In the genomic region with DNA sequence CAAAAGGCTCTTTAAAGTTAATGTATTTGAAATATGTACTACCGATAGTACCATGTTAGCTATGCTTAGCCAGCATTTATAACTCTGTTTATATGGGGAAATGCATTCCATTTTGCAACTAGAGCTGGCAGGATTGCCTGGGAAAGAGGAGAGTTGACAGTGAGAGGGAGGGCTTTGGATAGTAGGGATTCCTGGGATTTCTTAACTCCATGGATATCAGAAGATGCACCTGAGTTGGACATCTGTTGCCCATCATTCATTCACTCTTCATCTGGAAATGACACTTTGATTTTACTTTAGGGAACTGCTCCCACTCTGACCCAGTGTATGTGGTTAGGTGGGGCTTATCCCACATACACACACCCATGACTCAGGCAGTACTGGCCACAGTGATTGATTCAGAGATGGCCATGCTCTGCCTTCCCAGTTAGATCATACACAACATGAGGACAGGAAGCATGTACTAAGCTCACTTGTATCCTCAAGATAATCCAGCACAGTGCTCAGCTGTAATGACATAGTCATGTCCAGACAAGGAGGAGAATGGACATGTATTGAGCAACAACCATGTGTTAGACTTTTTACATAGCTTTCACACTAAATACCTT, we compare ENCODE assay signal across 14 cellular contexts.
DNase-seq lines count a peak whose midpoint lies in the region; ATAC-seq and TF ChIP-seq lines count a peak whose summit lies in the region.
"Had no signal": no experiment of that assay in that cellular context is flagged by ENCODE, and none has a peak within 500 bp of the region (broad histone marks: within the 10 kb centered on the region; RNA-seq: fewer than 3 reads in every experiment).

No MANE protein-coding gene starts in this region.

- no peaks in the 10 kb centered on the region for H3K27me3 ChIP-seq in GM23338 (ENCODE audit: insufficient read depth)
- no peaks in the 10 kb centered on the region for H3K27me3 ChIP-seq in RWPE2 (ENCODE audit: insufficient read depth, poor library complexity, severe bottlenecking)
- H3K27me3 ChIP-seq in vagina = no peaks in the 10 kb centered on the region

- H3K9me3 Mint-ChIP-seq in GM23338 = peaks cover 6% of the 10 kb centered on the region
- H3K9me3 Mint-ChIP-seq: activated CD4-positive, alpha-beta memory T cell treated with anti-CD3 and anti-CD28 coated beads, Interleukin-2, amount 10 ng/mL, durations not matched to agents 7 days and 5 days had no signal

- no peak overlapping the region for H3K4me2 ChIP-seq in GM23338

- intact Hi-C loops in vagina (cut with DNase I) = no loop called here

- H3K36me3 ChIP-seq in GM23338 (ENCODE audit: insufficient read depth) (no peaks in the 10 kb centered on the region; the same call in 1 of the 2 replicates), RWPE2 (ENCODE audit: low read depth) (no peaks in the 10 kb centered on the region), vagina (no peaks in the 10 kb centered on the region)

- no peaks in the 10 kb centered on the region for H3K9me3 ChIP-seq in RWPE2 (ENCODE audit: severe bottlenecking)
- H3K9me3 ChIP-seq in vagina = no peaks in the 10 kb centered on the region

- H3K27ac ChIP-seq in GM23338 (ENCODE audit: low read depth) = no peak overlapping the region
- H3K27ac ChIP-seq in RWPE2 (ENCODE audit: poor library complexity, severe bottlenecking) = no peak overlapping the region
- no peak overlapping the region for H3K27ac ChIP-seq in vagina

- H3K27ac Mint-ChIP-seq in GM23338 = no peak overlapping the region
- H3K27ac Mint-ChIP-seq: activated CD4-positive, alpha-beta memory T cell treated with anti-CD3 and anti-CD28 coated beads, Interleukin-2, amount 10 ng/mL, durations not matched to agents 7 days and 5 days; activated naive CD8-positive, alpha-beta T cell treated with anti-CD3 and anti-CD28 coated beads, Interleukin-2, amount 10 ng/mL, durations not matched to agents 7 days and 5 days; nephron progenitor cell had no signal

- ATAC-seq in GM23338 (no peak), RWPE2 (ENCODE audit: low read depth) (peak; percentile 62; the same call in 2 of the 3 replicates)

- H3K36me3 Mint-ChIP-seq in GM23338 (ENCODE audit: low read depth) = peaks cover 4% of the 10 kb centered on the region; the same call in 1 of the 3 replicates
- H3K36me3 Mint-ChIP-seq: activated naive CD8-positive, alpha-beta T cell treated with anti-CD3 and anti-CD28 coated beads, Interleukin-2, amount 10 ng/mL, durations not matched to agents 7 days and 5 days had no signal

- no peaks in the 10 kb centered on the region for H4K20me1 ChIP-seq in GM23338 (replicated peaks; ENCODE audit: insufficient read depth)

- no peak overlapping the region for H3K4me3 Mint-ChIP-seq in GM23338
- H3K4me3 Mint-ChIP-seq: activated CD4-positive, alpha-beta memory T cell treated with anti-CD3 and anti-CD28 coated beads, Interleukin-2, amount 10 ng/mL, durations not matched to agents 7 days and 5 days; activated naive CD8-positive, alpha-beta T cell treated with anti-CD3 and anti-CD28 coated beads, Interleukin-2, amount 10 ng/mL, durations not matched to agents 7 days and 5 days; nephron progenitor cell had no signal

- H3K4me1 Mint-ChIP-seq in GM23338 = 0 out of 3 replicates have a peak, but pooled peaks cover 3% of the 10 kb centered on the region
- H3K4me1 Mint-ChIP-seq: activated CD4-positive, alpha-beta memory T cell treated with anti-CD3 and anti-CD28 coated beads, Interleukin-2, amount 10 ng/mL, durations not matched to agents 7 days and 5 days; activated naive CD8-positive, alpha-beta T cell treated with anti-CD3 and anti-CD28 coated beads, Interleukin-2, amount 10 ng/mL, durations not matched to agents 7 days and 5 days had no signal

- H3K79me2 ChIP-seq in GM23338 (replicated peaks; ENCODE audit: insufficient read depth) = no peaks in the 10 kb centered on the region

- H3K4me3 ChIP-seq in GM23338 (no peak overlapping the region), RWPE2 (ENCODE audit: severe bottlenecking) (no peak overlapping the region), vagina (no peak overlapping the region)

- 0 out of 2 replicates have a peak, but pooled peaks cover 3% of the 10 kb centered on the region for H3K9me2 ChIP-seq in GM23338 (ENCODE audit: insufficient read depth)

- no peaks in the 10 kb centered on the region for H3F3A ChIP-seq in GM23338 (replicated peaks; ENCODE audit: low read depth)

- H2AFZ ChIP-seq in GM23338 = 0 out of 2 replicates have a peak overlapping the region, but pooled peaks have one; percentile 18

- TF ChIP-seq CTCF in GM23338 (conservative IDR thresholded peaks at IDR 0.05; ENCODE audit: low read depth in 2 of 2) = no peak
- TF ChIP-seq CTCF in RWPE2 (IDR thresholded peaks at IDR 0.05; ENCODE audit: poor library complexity, severe bottlenecking) = no peak
- TF ChIP-seq CTCF in vagina (IDR thresholded peaks at IDR 0.05) = no peak

- H3K4me1 ChIP-seq in GM23338 (ENCODE audit: insufficient read depth) = no peaks in the 10 kb centered on the region
- H3K4me1 ChIP-seq in RWPE2 (ENCODE audit: insufficient read depth, poor library complexity, severe bottlenecking) = peaks cover 3% of the 10 kb centered on the region
- H3K4me1 ChIP-seq in vagina = no peaks in the 10 kb centered on the region

- TF ChIP-seq POLR2A in vagina (IDR thresholded peaks at IDR 0.05) = no peak

- no peaks in the 10 kb centered on the region for H3K27me3 Mint-ChIP-seq in GM23338 (ENCODE audit: insufficient read depth, low read depth, poor library complexity)

- no peak for DNase-seq in GM23338 (ENCODE audit: low spot score)
- no peak for DNase-seq in RWPE2 (ENCODE audit: low spot score)
- DNase-seq in fibroblast of gingiva (ENCODE audit: low read depth) = peak; percentile 50
- DNase-seq in renal cortical epithelial cell (ENCODE audit: low read depth) = peak; percentile 72
- DNase-seq in SW 1271 (lab: John Stamatoyannopoulos, UW) = no peak
- DNase-seq in iPS-NIHi7 (ENCODE audit: extremely low spot score) = no peak
- DNase-seq in activated CD4-positive, alpha-beta T cell treated with anti-CD3 and anti-CD28 coated beads for 48 hours = no peak
- no peak for DNase-seq in vagina (ENCODE audit: extremely low spot score in 2 of 2)
- DNase-seq: activated CD4-positive, alpha-beta memory T cell treated with anti-CD3 and anti-CD28 coated beads, Interleukin-2, amount 10 ng/mL, durations not matched to agents 7 days and 5 days; activated naive CD8-positive, alpha-beta T cell treated with anti-CD3 and anti-CD28 coated beads, Interleukin-2, amount 10 ng/mL, durations not matched to agents 7 days and 5 days; NCI-H1417 treated with DMSO at 0.1 percent for 48 hours; NCI-H748 treated with DMSO at 0.1 percent for 48 hours; nephron progenitor cell; stimulated activated CD4-positive, alpha-beta T cell treated with anti-CD3 and anti-CD28 coated beads, Interleukin-12 subunit alpha, Interleukin-12 subunit beta, amount 100 ng/mL, for 4 hours had no signal

TF ChIP-seq in GM23338, 12 proteins besides CTCF, POLR2A, EP300 and RAD21 (continues in another document):
- TF ChIP-seq, protein P1, sequence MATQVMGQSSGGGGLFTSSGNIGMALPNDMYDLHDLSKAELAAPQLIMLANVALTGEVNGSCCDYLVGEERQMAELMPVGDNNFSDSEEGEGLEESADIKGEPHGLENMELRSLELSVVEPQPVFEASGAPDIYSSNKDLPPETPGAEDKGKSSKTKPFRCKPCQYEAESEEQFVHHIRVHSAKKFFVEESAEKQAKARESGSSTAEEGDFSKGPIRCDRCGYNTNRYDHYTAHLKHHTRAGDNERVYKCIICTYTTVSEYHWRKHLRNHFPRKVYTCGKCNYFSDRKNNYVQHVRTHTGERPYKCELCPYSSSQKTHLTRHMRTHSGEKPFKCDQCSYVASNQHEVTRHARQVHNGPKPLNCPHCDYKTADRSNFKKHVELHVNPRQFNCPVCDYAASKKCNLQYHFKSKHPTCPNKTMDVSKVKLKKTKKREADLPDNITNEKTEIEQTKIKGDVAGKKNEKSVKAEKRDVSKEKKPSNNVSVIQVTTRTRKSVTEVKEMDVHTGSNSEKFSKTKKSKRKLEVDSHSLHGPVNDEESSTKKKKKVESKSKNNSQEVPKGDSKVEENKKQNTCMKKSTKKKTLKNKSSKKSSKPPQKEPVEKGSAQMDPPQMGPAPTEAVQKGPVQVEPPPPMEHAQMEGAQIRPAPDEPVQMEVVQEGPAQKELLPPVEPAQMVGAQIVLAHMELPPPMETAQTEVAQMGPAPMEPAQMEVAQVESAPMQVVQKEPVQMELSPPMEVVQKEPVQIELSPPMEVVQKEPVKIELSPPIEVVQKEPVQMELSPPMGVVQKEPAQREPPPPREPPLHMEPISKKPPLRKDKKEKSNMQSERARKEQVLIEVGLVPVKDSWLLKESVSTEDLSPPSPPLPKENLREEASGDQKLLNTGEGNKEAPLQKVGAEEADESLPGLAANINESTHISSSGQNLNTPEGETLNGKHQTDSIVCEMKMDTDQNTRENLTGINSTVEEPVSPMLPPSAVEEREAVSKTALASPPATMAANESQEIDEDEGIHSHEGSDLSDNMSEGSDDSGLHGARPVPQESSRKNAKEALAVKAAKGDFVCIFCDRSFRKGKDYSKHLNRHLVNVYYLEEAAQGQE (IDR thresholded peaks at IDR 0.05; ENCODE audit: unreplicated experiment) = no peak
- TF ChIP-seq POLR2AphosphoS5 (IDR thresholded peaks at IDR 0.05; ENCODE audit: low read depth) = no peak

Comparison
In these comparisons a context has a peak if more than half of its experiments do, and no peak if none do; other contexts are left out.
1. DNase-seq: peak in fibroblast of gingiva (single experiment) and renal cortical epithelial cell (single experiment); none in GM23338 (single experiment), RWPE2 (single experiment), SW 1271 (0 of 2), iPS-NIHi7 (single experiment), activated CD4-positive, alpha-beta T cell treated with anti-CD3 and anti-CD28 coated beads for 48 hours (single experiment) and vagina (0 of 2).